ENCODE assay signal across 8 cellular contexts in the genomic region with DNA sequence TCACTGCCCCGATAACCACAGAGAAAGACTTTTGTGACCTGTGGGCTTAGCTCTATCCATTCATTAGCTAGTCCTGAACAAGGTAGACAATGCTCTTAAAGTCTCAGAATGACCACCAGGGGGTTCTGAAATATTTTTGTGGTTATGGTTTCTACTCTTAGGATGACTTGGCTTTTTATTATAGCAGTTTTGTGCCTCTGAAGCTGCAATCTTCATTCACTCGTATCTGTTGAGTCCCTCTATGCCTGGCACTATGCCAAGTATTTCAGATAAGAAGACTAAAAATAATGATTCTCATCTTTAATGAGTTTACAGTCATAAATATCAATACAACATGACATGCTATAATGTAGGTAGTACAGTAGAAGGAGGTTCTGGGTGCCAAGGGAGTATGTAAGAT.
A peak's percentile ranks its signal among the peaks of the same experiment; 100 is the strongest.
DNase-seq lines count a peak whose midpoint lies in the region; ATAC-seq and TF ChIP-seq lines count a peak whose summit lies in the region.

No MANE protein-coding gene starts in this region.

- DNase-seq in AG04449 (ENCODE audit: low read depth, low spot score) (no peak), NCI-H2227 treated with DMSO at 0.1 percent for 48 hours (lab: John Stamatoyannopoulos, UW) (peak; percentile 14), progenitor cell of endocrine pancreas (ENCODE audit: low spot score, unreplicated experiment) (no peak), tibial nerve (ENCODE audit: low spot score in 2 of 2) (no peak), ascending aorta (ENCODE audit: low spot score in 2 of 2) (no peak), ovary (no peak)

- peak; percentile 99 for ATAC-seq in GM18873 (IDR thresholded peaks at IDR 0.05; ENCODE audit: low FRiP score, unreplicated experiment)
- ATAC-seq in HG02973 (IDR thresholded peaks at IDR 0.05; ENCODE audit: unreplicated experiment): peak; percentile 100

- H3K36me3 ChIP-seq in tibial nerve (no peaks in the 10 kb centered on the region), ascending aorta (no peaks in the 10 kb centered on the region), ovary (no peaks in the 10 kb centered on the region)

- no peaks in the 10 kb centered on the region for H3K4me1 Mint-ChIP-seq in progenitor cell of endocrine pancreas (ENCODE audit: low read depth)

- intact Hi-C loops in ascending aorta (cut with DNase I) (no loop called here), ovary (cut with DNase I) (no loop called here)

- H3K4me3 ChIP-seq in AG04449 (ENCODE audit: low read depth, low read length) (no peak overlapping the region), tibial nerve (no peak overlapping the region), ascending aorta (no peak overlapping the region), ovary (no peak overlapping the region)

- WGBS in tibial nerve, 2 donors: 55 to 58% methylated on average over 2 of the region's 2 CpGs
- WGBS in ovary, 3 donors: 46 to 59% (median 57%) methylated on average over 2 of the region's 2 CpGs

- CTCF ChIA-PET in AG04449 (lab: Yijun Ruan, JAX): interaction anchor here (0.9 kb wide), 1 partner anchor 15 kb away, joined by 3 read pairs; no protein-coding TSS in a partner anchor

- no peak overlapping the region for H3K27ac Mint-ChIP-seq in progenitor cell of endocrine pancreas

- no peaks in the 10 kb centered on the region for H3K9me3 Mint-ChIP-seq in progenitor cell of endocrine pancreas (ENCODE audit: low read depth)

- peaks cover 0 to 12% (median 0%) of the 10 kb centered on the region in 4 donors for H3K9me3 ChIP-seq in tibial nerve
- H3K9me3 ChIP-seq in ascending aorta: no peaks in the 10 kb centered on the region
- H3K9me3 ChIP-seq in ovary: no peaks in the 10 kb centered on the region

- no peaks in the 10 kb centered on the region for H3K36me3 Mint-ChIP-seq in progenitor cell of endocrine pancreas (ENCODE audit: insufficient read depth)

- POLR2A ChIA-PET in AG04449 (lab: Yijun Ruan, JAX): no interaction called here

- H3K4me1 ChIP-seq in tibial nerve: no peaks in the 10 kb centered on the region
- no peaks in the 10 kb centered on the region for H3K4me1 ChIP-seq in ascending aorta
- H3K4me1 ChIP-seq in ovary (ENCODE audit: insufficient read depth): no peaks in the 10 kb centered on the region

- TF ChIP-seq POLR2A in tibial nerve (IDR thresholded peaks at IDR 0.05) (no peak), ovary (IDR thresholded peaks at IDR 0.05) (no peak)

- H3K4me3 Mint-ChIP-seq in progenitor cell of endocrine pancreas (ENCODE audit: low read depth): no peak overlapping the region

- TF ChIP-seq CTCF in AG04449 (IDR thresholded peaks at IDR 0.05; ENCODE audit: insufficient read depth, low read length, missing control alignments) (peak; percentile 6), progenitor cell of endocrine pancreas (IDR thresholded peaks at IDR 0.05; ENCODE audit: unreplicated experiment) (peak; percentile 34), tibial nerve (IDR thresholded peaks at IDR 0.05) (no peak), ascending aorta (IDR thresholded peaks at IDR 0.05) (no peak), ovary (IDR thresholded peaks at IDR 0.05) (no peak)

- TF ChIP-seq EP300 in tibial nerve (IDR thresholded peaks at IDR 0.05): no peak
- no peak for TF ChIP-seq EP300 in ovary (IDR thresholded peaks at IDR 0.05)

- H3K27ac ChIP-seq in tibial nerve (no peak overlapping the region), ascending aorta (no peak overlapping the region), ovary (no peak overlapping the region)

- H3K27me3 ChIP-seq in tibial nerve (no peaks in the 10 kb centered on the region), ascending aorta (no peaks in the 10 kb centered on the region), ovary (no peaks in the 10 kb centered on the region)

- H3K27me3 Mint-ChIP-seq in progenitor cell of endocrine pancreas: peaks cover 2% of the 10 kb centered on the region

Comparison
In these comparisons a context has a peak if more than half of its experiments do, and no peak if none do; other contexts are left out.
1. CTCF ChIP-seq: peak in AG04449 (single experiment) and progenitor cell of endocrine pancreas (single experiment); none in tibial nerve (0 of 5), ascending aorta (0 of 3) and ovary (0 of 3).